1 cellular context compared by ENCODE assay signal in genomic region chr13:80508031-80508430, GRCh38.
TF ChIP-seq lines count a peak whose summit lies in the region.

No MANE protein-coding gene starts in this region.

TF ChIP-seq in SK-N-SH, 30 proteins besides CTCF, POLR2A, EP300 and RAD21 (continued from another document):
- TF ChIP-seq USF1 (IDR thresholded peaks at IDR 0.05; ENCODE audit: borderline replicate concordance, low read depth) (no peak), RCOR1 (IDR thresholded peaks at IDR 0.05; ENCODE audit: low read length) (no peak), FOXJ3 (CRISPR knock-in tag; IDR thresholded peaks at IDR 0.05) (no peak), ZBTB33 (IDR thresholded peaks at IDR 0.05; ENCODE audit: borderline replicate concordance, low read depth) (no peak)
